ENCODE assay signal across 16 cellular contexts in genomic region chr9:130287736-130288135, GRCh38. TPM values are rescaled to one million over a fixed set of nuclear protein-coding genes. Genes with fewer than 3 reads are reported as not detected.
DNase-seq lines count a peak whose midpoint lies in the region; ATAC-seq and TF ChIP-seq lines count a peak whose summit lies in the region.
"Had no signal": no experiment of that assay in that cellular context is flagged by ENCODE, and none has a peak within 500 bp of the region (broad histone marks: within the 10 kb centered on the region; RNA-seq: fewer than 3 reads in every experiment).

No MANE protein-coding gene starts in this region.

- TF ChIP-seq CTCF in IMR-90 (conservative IDR thresholded peaks at IDR 0.05; ENCODE audit: low read depth, low read length) (no peak), body of pancreas (IDR thresholded peaks at IDR 0.05) (no peak)

- H2AFZ ChIP-seq in IMR-90 (replicated peaks; ENCODE audit: low read length, poor library complexity) = peak overlapping the region; percentile 23

- H2AK5ac ChIP-seq in IMR-90 (ENCODE audit: low read depth, low read length) = no peak overlapping the region

- POLR2A ChIA-PET in IMR-90 (lab: Charles Lee; ENCODE audit: unreplicated experiment) = no interaction called here

- H3K27me3 ChIP-seq in IMR-90 (ENCODE audit: control insufficient read depth, insufficient read depth, low read length) = peaks cover 89% of the 10 kb centered on the region
- no peaks in the 10 kb centered on the region for H3K27me3 ChIP-seq in right cardiac atrium (ENCODE audit: control insufficient read depth, insufficient read depth)
- peaks cover 0 to 4% of the 10 kb centered on the region in 2 donors for H3K27me3 ChIP-seq in body of pancreas

- no peak overlapping the region for H2BK120ac ChIP-seq in IMR-90 (ENCODE audit: low read depth, low read length)

- no peak overlapping the region for H3K4me3 Mint-ChIP-seq in T-helper 2 cell treated with Interferon-gamma antibody and Interleukin-4, amounts not matched to agents 5 μg/mL and 100 μg/mL, for 36 hours
- H3K4me3 Mint-ChIP-seq: type B pancreatic cell had no signal

- no peaks in the 10 kb centered on the region for H3K36me3 Mint-ChIP-seq in T-helper 2 cell treated with Interferon-gamma antibody and Interleukin-4, amounts not matched to agents 5 μg/mL and 100 μg/mL, for 36 hours (ENCODE audit: low read depth)
- H3K36me3 Mint-ChIP-seq: type B pancreatic cell had no signal

- no peak for TF ChIP-seq RAD21 in IMR-90 (IDR thresholded peaks at IDR 0.05; ENCODE audit: low read length)

- WGBS in IMR-90 (ENCODE audit: extremely low coverage in 2 of 2, insufficient read length in 1 of 2), 2 experiments = no CpG with 5 or more reads among the region's 6 CpGs
- 39% methylated on average over 6 of the region's 6 CpGs for WGBS in right cardiac atrium
- WGBS in body of pancreas, 2 donors = 23 to 41% methylated on average over 6 of the region's 6 CpGs

- H3K14ac ChIP-seq in IMR-90 (replicated peaks; ENCODE audit: low read depth, low read length) = no peak overlapping the region

- no peaks in the 10 kb centered on the region for H4K20me1 ChIP-seq in IMR-90 (ENCODE audit: insufficient read depth, low read length)

- peaks cover 2% of the 10 kb centered on the region for H3K27me3 Mint-ChIP-seq in T-helper 2 cell treated with Interferon-gamma antibody and Interleukin-4, amounts not matched to agents 5 μg/mL and 100 μg/mL, for 36 hours (ENCODE audit: low read depth)

- ATAC-seq in IMR-90 (ENCODE audit: low read depth) (no peak), right cardiac atrium (peak; percentile 44 to 46), GM19463 (IDR thresholded peaks at IDR 0.05; ENCODE audit: unreplicated experiment) (no peak), body of pancreas (no peak)
- ATAC-seq: sciatic nerve had no signal

- CTCF ChIA-PET in IMR-90 (lab: Yijun Ruan, JAX) = no interaction called here

- no peaks in the 10 kb centered on the region for H3K9me3 Mint-ChIP-seq in T-helper 2 cell treated with Interferon-gamma antibody and Interleukin-4, amounts not matched to agents 5 μg/mL and 100 μg/mL, for 36 hours
- H3K9me3 Mint-ChIP-seq: type B pancreatic cell had no signal

- no peak overlapping the region for H3K9ac ChIP-seq in IMR-90 (ENCODE audit: low read depth, low read length)

- dilution Hi-C loops in IMR-90 (cut with HindIII; ENCODE audit: low sequenced_read_pairs, unreplicated experiment) = no loop called here

- in situ Hi-C loops in IMR-90 (cut with MboI; ENCODE audit: low sequenced_read_pairs) = no loop called here

- H3K36me3 ChIP-seq in IMR-90 (ENCODE audit: control insufficient read depth, insufficient read depth, low read length) (no peaks in the 10 kb centered on the region), body of pancreas (replicated peaks in 1 of 2; ENCODE audit: insufficient read depth in 1 of 2, low read depth in 2 of 2) (no peaks in the 10 kb centered on the region)
- H3K36me3 ChIP-seq: adrenal gland had no signal

- H3K9me3 ChIP-seq in IMR-90 (ENCODE audit: control insufficient read depth, insufficient read depth, low read length) (no peaks in the 10 kb centered on the region; the same call in 1 of the 2 replicates), right cardiac atrium (ENCODE audit: control insufficient read depth, low read length) (no peaks in the 10 kb centered on the region), body of pancreas (no peaks in the 10 kb centered on the region)
- H3K9me3 ChIP-seq: adrenal gland had no signal

- H3K23ac ChIP-seq in IMR-90 (ENCODE audit: low read depth, low read length) = no peak overlapping the region

- H3K27ac ChIP-seq in IMR-90 (ENCODE audit: insufficient read depth, low read length) = no peak overlapping the region
- H3K27ac ChIP-seq in right cardiac atrium (ENCODE audit: low read length) = peak overlapping the region; percentile 77
- H3K27ac ChIP-seq in body of pancreas = no peak overlapping the region
- H3K27ac ChIP-seq: adrenal gland had no signal

- H3K4me2 ChIP-seq in IMR-90 (ENCODE audit: low read depth, low read length) = no peak overlapping the region

- H3K9me1 ChIP-seq in IMR-90 (ENCODE audit: insufficient read depth, low read length) = no peaks in the 10 kb centered on the region; the same call in 1 of the 2 replicates

- no peak overlapping the region for H2BK5ac ChIP-seq in IMR-90 (ENCODE audit: low read depth, low read length, poor library complexity, severe bottlenecking)

- no peak overlapping the region for H4K5ac ChIP-seq in IMR-90 (ENCODE audit: low read depth, low read length)

- no peak overlapping the region for H4K8ac ChIP-seq in IMR-90 (ENCODE audit: low read depth in 2 of 2, low read length in 2 of 2)

- no peaks in the 10 kb centered on the region for H3K79me1 ChIP-seq in IMR-90 (ENCODE audit: low read depth in 1 of 2, low read length in 2 of 2)

- H3K18ac ChIP-seq in IMR-90 (ENCODE audit: low read depth, low read length) = no peak overlapping the region

- H2AK9ac ChIP-seq in IMR-90 (replicated peaks; ENCODE audit: low read depth, low read length, poor library complexity) = no peak overlapping the region

- peaks cover 3% of the 10 kb centered on the region; the same call in 1 of the 2 replicates for H3K4me1 ChIP-seq in IMR-90 (ENCODE audit: control insufficient read depth, insufficient read depth, low read length)
- peaks cover 9% of the 10 kb centered on the region for H3K4me1 ChIP-seq in right cardiac atrium (ENCODE audit: control insufficient read depth, insufficient read depth, low read length)
- H3K4me1 ChIP-seq in body of pancreas = no peaks in the 10 kb centered on the region

- intact Hi-C loops in IMR-90 (cut with micrococcal nuclease) = no loop called here
- intact Hi-C loops in right cardiac atrium (cut with DNase I) = no loop called here
- intact Hi-C loops in body of pancreas (cut with DNase I) = no loop called here

- H3K4me1 Mint-ChIP-seq in T-helper 2 cell treated with Interferon-gamma antibody and Interleukin-4, amounts not matched to agents 5 μg/mL and 100 μg/mL, for 36 hours (ENCODE audit: low read depth) = no peaks in the 10 kb centered on the region

- no peak overlapping the region for H3K4ac ChIP-seq in IMR-90 (ENCODE audit: low read depth, low read length)

- no peak for TF ChIP-seq POLR2A in IMR-90 (IDR thresholded peaks at IDR 0.05; ENCODE audit: low read depth, low read length)
- TF ChIP-seq POLR2A in body of pancreas (IDR thresholded peaks at IDR 0.05) = no peak

- H3K4me3 ChIP-seq in IMR-90 (ENCODE audit: insufficient read depth, low read depth, low read length) = no peak overlapping the region
- no peak overlapping the region for H3K4me3 ChIP-seq in right cardiac atrium (ENCODE audit: low read length)
- no peak overlapping the region for H3K4me3 ChIP-seq in body of pancreas
- H3K4me3 ChIP-seq: adrenal gland had no signal

- H2BK20ac ChIP-seq in IMR-90 (ENCODE audit: low read depth, low read length) = no peak overlapping the region

- no peak overlapping the region for H3K27ac Mint-ChIP-seq in T-helper 2 cell treated with Interferon-gamma antibody and Interleukin-4, amounts not matched to agents 5 μg/mL and 100 μg/mL, for 36 hours
- H3K27ac Mint-ChIP-seq: type B pancreatic cell had no signal

- H3K56ac ChIP-seq in IMR-90 (ENCODE audit: extremely low read depth, insufficient read depth, low read length) = no peak overlapping the region

- H4K91ac ChIP-seq in IMR-90 (ENCODE audit: insufficient read depth, low read depth, low read length) = no peak overlapping the region

- H2BK15ac ChIP-seq in IMR-90 (ENCODE audit: low read depth, low read length) = no peak overlapping the region

- DNase-seq in COR-L47 (lab: John Stamatoyannopoulos, UW) (peak; percentile 64), IMR-90 (no peak), NCI-H510A treated with DMSO at 0.1 percent for 48 hours (lab: John Stamatoyannopoulos, UW) (peak; percentile 80), right cardiac atrium (no peak), CD1c-positive myeloid dendritic cell (ENCODE audit: extremely low spot score) (no peak), body of pancreas (no peak)
- no peak for DNase-seq in T-helper 2 cell treated with Interferon-gamma antibody and Interleukin-4, amounts not matched to agents 5 μg/mL and 100 μg/mL, for 36 hours (ENCODE audit: low spot score)
- DNase-seq: adrenal gland; cerebellar nuclear complex; mesendoderm; NCI-H1436; stimulated activated CD4-positive, alpha-beta T cell treated with anti-CD3 and anti-CD28 coated beads, Interleukin-4, amount 100 ng/mL, for 24 hours had no signal

- no TSS peak for BruUV-seq in IMR-90 (replicated peaks; lab: Mats Ljungman, UMichigan)

TF ChIP-seq in IMR-90, 13 proteins besides CTCF, POLR2A, EP300 and RAD21 (continues in another document):
- no peak for TF ChIP-seq MAZ (IDR thresholded peaks at IDR 0.05; ENCODE audit: borderline replicate concordance, low read depth, low read length)
- TF ChIP-seq, protein P1, sequence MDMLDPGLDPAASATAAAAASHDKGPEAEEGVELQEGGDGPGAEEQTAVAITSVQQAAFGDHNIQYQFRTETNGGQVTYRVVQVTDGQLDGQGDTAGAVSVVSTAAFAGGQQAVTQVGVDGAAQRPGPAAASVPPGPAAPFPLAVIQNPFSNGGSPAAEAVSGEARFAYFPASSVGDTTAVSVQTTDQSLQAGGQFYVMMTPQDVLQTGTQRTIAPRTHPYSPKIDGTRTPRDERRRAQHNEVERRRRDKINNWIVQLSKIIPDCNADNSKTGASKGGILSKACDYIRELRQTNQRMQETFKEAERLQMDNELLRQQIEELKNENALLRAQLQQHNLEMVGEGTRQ (IDR thresholded peaks at IDR 0.05; ENCODE audit: low read depth, low read length) = no peak
- no peak for TF ChIP-seq RFX5 (IDR thresholded peaks at IDR 0.05; ENCODE audit: low read depth, low read length)
- TF ChIP-seq NFE2L2 (IDR thresholded peaks at IDR 0.05; ENCODE audit: low read depth, low read length) = no peak
- no peak for TF ChIP-seq CEBPB (IDR thresholded peaks at IDR 0.05; ENCODE audit: low read depth, low read length)
- TF ChIP-seq MAFK (IDR thresholded peaks at IDR 0.05; ENCODE audit: low read depth, low read length) = no peak
- TF ChIP-seq BHLHE40 (IDR thresholded peaks at IDR 0.05; ENCODE audit: low read depth, low read length) = no peak
- no peak for TF ChIP-seq RCOR1 (IDR thresholded peaks at IDR 0.05; ENCODE audit: insufficient replicate concordance, low read length)
- no peak for TF ChIP-seq CHD1 (IDR thresholded peaks at IDR 0.05; ENCODE audit: low read depth, low read length)
- no peak for TF ChIP-seq MXI1 (IDR thresholded peaks at IDR 0.05; ENCODE audit: borderline replicate concordance, low read depth, low read length)
- TF ChIP-seq FOS (IDR thresholded peaks at IDR 0.05; ENCODE audit: low read depth, low read length) = no peak

RNA-seq across cellular contexts. Expression of gene HMCN2, which starts 22.2 kb away (rescaled TPM):
- total RNA-seq in IMR-90 (2012; rRNA removed) (not detected in 2 replicates), right cardiac atrium (1 to 10 TPM; 2.3 to 5.1 (median 3.9) TPM), body of pancreas (1 to 10 TPM in 1 of 2 donors, under 1 TPM in 1; 0.78 to 3.6 TPM)
- polyA plus RNA-seq in IMR-90 (2012; rRNA removed) (0.02 and 0.03 TPM in 2 replicates), right cardiac atrium (6.1 TPM)
- polyA plus RNA-seq in IMR-90 (2012; cell fraction: cytosol; rRNA removed) = 0.07 TPM in 1 of 2 replicates, not detected in the other
- 0.06 and 0.16 TPM in 2 replicates for polyA plus RNA-seq in IMR-90 (2012; cell fraction: nucleus; rRNA removed; ENCODE audit: low replicate concordance)
- total RNA-seq: SK-MEL-5 had no signal

Comparison
In these comparisons a context has a peak if more than half of its experiments do, and no peak if none do; other contexts are left out.
1. DNase-seq: peak in COR-L47 (single experiment) and NCI-H510A treated with DMSO at 0.1 percent for 48 hours (single experiment); none in IMR-90 (single experiment), right cardiac atrium (0 of 3), CD1c-positive myeloid dendritic cell (single experiment), T-helper 2 cell treated with Interferon-gamma antibody and Interleukin-4, amounts not matched to agents 5 μg/mL and 100 μg/mL, for 36 hours (single experiment) and body of pancreas (0 of 4).
2. ATAC-seq: peak in right cardiac atrium (2 of 2); none in IMR-90 (single experiment), GM19463 (single experiment) and body of pancreas (single experiment).